Comparison of ENCODE assay signal across 24 cellular contexts in the genomic region with DNA sequence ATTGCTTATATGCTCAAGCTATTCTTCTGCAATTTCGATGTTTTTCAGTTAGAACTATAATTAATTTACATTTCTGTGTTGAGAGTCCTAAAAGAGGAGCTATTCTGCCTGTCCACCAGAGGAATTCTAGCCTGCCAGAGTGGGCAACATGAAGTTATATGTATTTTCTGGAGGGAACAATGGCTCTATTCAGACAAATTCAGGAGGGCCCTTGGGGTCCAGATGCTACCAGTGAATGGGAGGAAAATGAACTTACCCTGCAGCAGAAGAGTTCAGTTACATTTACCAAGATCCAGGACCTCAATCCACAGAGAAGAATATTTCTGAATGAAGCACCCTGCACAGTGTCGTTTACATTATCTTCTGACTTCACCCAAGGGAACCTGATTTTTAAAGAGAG.
"Had no signal": no experiment of that assay in that cellular context is flagged by ENCODE, and none has a peak within 500 bp of the region (broad histone marks: within the 10 kb centered on the region; RNA-seq: fewer than 3 reads in every experiment).

No MANE protein-coding gene starts in this region.

- H3K9me3 Mint-ChIP-seq: mesothelial cell of epicardium; naive B cell; natural killer cell; nephron progenitor cell; stimulated activated effector memory CD8-positive, alpha-beta T cell treated with anti-CD3 and anti-CD28 coated beads, Interleukin-12 subunit alpha, Interleukin-12 subunit beta, amount 100 ng/mL, for 72 hours; stimulated activated naive CD8-positive, alpha-beta T cell treated with anti-CD3 and anti-CD28 coated beads, Interleukin-15, amount 100 ng/mL, for 72 hours had no signal

- FAIRE-seq: urothelium cell line had no signal

- H3K4me1 Mint-ChIP-seq: naive B cell; natural killer cell; stimulated activated effector memory CD8-positive, alpha-beta T cell treated with anti-CD3 and anti-CD28 coated beads, Interleukin-12 subunit alpha, Interleukin-12 subunit beta, amount 100 ng/mL, for 72 hours; stimulated activated naive CD8-positive, alpha-beta T cell treated with anti-CD3 and anti-CD28 coated beads, Interleukin-15, amount 100 ng/mL, for 72 hours had no signal

- H3K4me3 Mint-ChIP-seq: mesothelial cell of epicardium; naive B cell; natural killer cell; nephron progenitor cell; stimulated activated effector memory CD8-positive, alpha-beta T cell treated with anti-CD3 and anti-CD28 coated beads, Interleukin-12 subunit alpha, Interleukin-12 subunit beta, amount 100 ng/mL, for 72 hours; stimulated activated naive CD8-positive, alpha-beta T cell treated with anti-CD3 and anti-CD28 coated beads, Interleukin-15, amount 100 ng/mL, for 72 hours had no signal

- H3K36me3 ChIP-seq: ovary, prostate gland, transverse colon had no signal

- H3K4me3 ChIP-seq: lower lobe of right lung, ovary, prostate gland, skin epidermis, spleen, transverse colon, upper lobe of right lung had no signal

- H3K27ac ChIP-seq: lower lobe of right lung, ovary, prostate gland, skin epidermis, upper lobe of right lung had no signal

- H3K27ac Mint-ChIP-seq: mesothelial cell of epicardium; natural killer cell; nephron progenitor cell; stimulated activated effector memory CD8-positive, alpha-beta T cell treated with anti-CD3 and anti-CD28 coated beads, Interleukin-12 subunit alpha, Interleukin-12 subunit beta, amount 100 ng/mL, for 72 hours; stimulated activated naive CD8-positive, alpha-beta T cell treated with anti-CD3 and anti-CD28 coated beads, Interleukin-15, amount 100 ng/mL, for 72 hours had no signal

- H3K27me3 ChIP-seq: ovary, spleen, transverse colon, upper lobe of right lung had no signal

- DNase-seq: head of caudate nucleus; hippocampal formation; kidney glomerular epithelial cell; left cardiac atrium; left ventricle myocardium superior; lower lobe of right lung; mesendoderm; naive B cell; natural killer cell; nephron progenitor cell; ovary; retina; spleen; stimulated activated CD4-positive, alpha-beta T cell treated with anti-CD3 and anti-CD28 coated beads, Interleukin-4, amount 100 ng/mL, for 24 hours; stimulated activated naive CD4-positive, alpha-beta T cell treated with Interleukin-2 at 50 U/mL for 16 hours; stimulated activated naive CD8-positive, alpha-beta T cell treated with anti-CD3 and anti-CD28 coated beads, Interleukin-15, amount 100 ng/mL, for 72 hours; substantia nigra; transverse colon; upper lobe of right lung had no signal

- H3K36me3 Mint-ChIP-seq: mesothelial cell of epicardium, naive B cell, natural killer cell had no signal

- H3K9me3 ChIP-seq: lower lobe of right lung, ovary, prostate gland, spleen, transverse colon, upper lobe of right lung had no signal

- H3K27me3 Mint-ChIP-seq: stimulated activated naive CD8-positive, alpha-beta T cell treated with anti-CD3 and anti-CD28 coated beads, Interleukin-15, amount 100 ng/mL, for 72 hours had no signal
